In the genomic region with DNA sequence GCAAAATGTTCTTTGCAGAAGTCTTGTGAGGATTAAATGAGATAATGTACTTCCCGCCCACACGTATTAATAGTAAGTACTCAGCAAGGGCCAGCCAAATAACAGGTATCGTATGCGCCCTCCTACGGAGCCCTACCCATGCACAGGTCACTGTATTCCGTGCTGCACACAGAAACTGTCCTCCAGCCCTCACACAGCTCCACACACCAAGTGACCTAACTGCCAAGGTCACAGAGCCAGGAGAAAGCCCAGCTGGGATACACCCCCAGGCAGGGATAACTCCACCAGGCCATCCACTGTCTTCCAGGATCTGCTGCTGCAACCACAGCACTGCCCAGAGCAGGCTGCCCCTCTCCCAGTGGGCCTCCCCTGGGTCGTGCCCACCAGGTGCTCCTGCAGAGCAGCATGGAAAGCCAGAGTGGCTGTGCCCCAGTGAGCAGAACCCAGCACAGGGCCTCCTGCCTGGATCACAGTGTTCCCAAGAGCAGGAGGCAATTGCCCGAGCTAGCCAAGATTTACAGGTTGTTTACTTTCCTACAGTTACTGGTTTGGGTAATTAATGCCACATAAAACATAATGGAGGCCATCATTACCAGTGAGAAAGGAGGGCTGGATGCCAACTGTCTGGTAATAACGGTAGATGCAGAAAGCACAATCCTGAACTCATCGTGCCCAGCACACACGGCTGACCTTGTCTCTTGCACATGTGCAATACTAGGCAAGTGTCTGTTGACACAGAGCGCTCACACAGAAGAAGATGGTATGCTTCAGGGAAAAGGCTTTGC, we compare ENCODE assay signal across 18 cellular contexts. TPM values are rescaled to one million over a fixed set of nuclear protein-coding genes. Genes with fewer than 3 reads are reported as not detected.
DNase-seq lines count a peak whose midpoint lies in the region; ATAC-seq, FAIRE-seq and TF ChIP-seq lines count a peak whose summit lies in the region.
"Had no signal": no experiment of that assay in that cellular context is flagged by ENCODE, and none has a peak within 500 bp of the region (broad histone marks: within the 10 kb centered on the region; RNA-seq: fewer than 3 reads in every experiment).

No MANE protein-coding gene starts in this region.

- FAIRE-seq in GM12892 (lab: Jason Lieb, UNC): no peak
- FAIRE-seq: G401.6, GM18507 had no signal

- H3K4me1 ChIP-seq in mucosa of descending colon (ENCODE audit: low read depth): peaks cover 43% of the 10 kb centered on the region
- H3K4me1 ChIP-seq: BE2C had no signal

- DNase-seq in DMS153 treated with DMSO at 0.1 percent for 48 hours (lab: John Stamatoyannopoulos, UW; ENCODE audit: unreplicated experiment) (peak; percentile 81), NCI-H146 (lab: John Stamatoyannopoulos, UW) (peak; percentile 80), NCI-H69 (lab: John Stamatoyannopoulos, UW) (peak; percentile 96), mucosa of descending colon (peak; percentile 69 to 77 (median 74)), GM12892 (ENCODE audit: insufficient read length) (no peak), MG63 (no peak), HEK293T (ENCODE audit: extremely low spot score) (no peak)
- DNase-seq: activated CD4-positive, alpha-beta T cell treated with anti-CD3 and anti-CD28 coated beads, Interleukin-2, amount 50 U/mL, for 4 hours; BE2C; H7; stimulated activated CD4-positive, alpha-beta T cell treated with anti-CD3 and anti-CD28 coated beads, Interleukin-4, amount 100 ng/mL, for 24 hours; stimulated activated naive CD4-positive, alpha-beta T cell treated with Interleukin-2 at 50 U/mL for 16 hours; T-helper 17 cell had no signal

- H3K36me3 ChIP-seq in mucosa of descending colon (ENCODE audit: low read depth) (no peaks in the 10 kb centered on the region), MG63 (no peaks in the 10 kb centered on the region)
- H3K36me3 ChIP-seq: BE2C had no signal

- ATAC-seq in mucosa of descending colon (peak; percentile 82), HG02840 (IDR thresholded peaks at IDR 0.05; ENCODE audit: low FRiP score, unreplicated experiment) (no peak)
- ATAC-seq: T-helper 17 cell had no signal

- no peak for TF ChIP-seq POLR2A in GM12892 (IDR thresholded peaks at IDR 0.05; ENCODE audit: low read depth, low read length)

- TF ChIP-seq CTCF in mucosa of descending colon (IDR thresholded peaks at IDR 0.05): no peak

- H3K9me3 ChIP-seq in mucosa of descending colon (no peaks in the 10 kb centered on the region), MG63 (no peaks in the 10 kb centered on the region)
- H3K9me3 ChIP-seq: BE2C had no signal

- intact Hi-C loops in mucosa of descending colon (cut with DNase I, micrococcal nuclease): no loop called here

- POLR2A ChIA-PET in HEK293T (lab: Yijun Ruan, JAX): no interaction called here

- no peaks in the 10 kb centered on the region for H3K27me3 ChIP-seq in MG63
- H3K27me3 ChIP-seq: BE2C had no signal

- H3K4me3 ChIP-seq in mucosa of descending colon (no peak overlapping the region), MG63 (no peak overlapping the region)

- CTCF ChIA-PET in HEK293T (lab: Yijun Ruan, JAX): no interaction called here

TF ChIP-seq in HEK293T, 16 proteins besides CTCF, POLR2A, EP300 and RAD21:
- TF ChIP-seq SUZ12 (IDR thresholded peaks at IDR 0.05) (no peak), FOXK2 (IDR thresholded peaks at IDR 0.05) (no peak), ZNF384 (IDR thresholded peaks at IDR 0.05) (no peak), LEF1 (IDR thresholded peaks at IDR 0.05; ENCODE audit: borderline replicate concordance) (no peak), L3MBTL2 (conservative IDR thresholded peaks at IDR 0.05) (no peak), FOXA1 (IDR thresholded peaks at IDR 0.05) (no peak), BHLHE40 (IDR thresholded peaks at IDR 0.05; ENCODE audit: borderline replicate concordance) (no peak), PKNOX1 (IDR thresholded peaks at IDR 0.05) (no peak), TARDBP (IDR thresholded peaks at IDR 0.05) (no peak), SP1 (IDR thresholded peaks at IDR 0.05) (no peak), CTBP1 (IDR thresholded peaks at IDR 0.05; ENCODE audit: borderline replicate concordance) (no peak), ELF4 (IDR thresholded peaks at IDR 0.05) (no peak), ARNT (IDR thresholded peaks at IDR 0.05) (no peak), NFRKB (IDR thresholded peaks at IDR 0.05) (no peak), FOXM1 (IDR thresholded peaks at IDR 0.05; ENCODE audit: borderline replicate concordance) (no peak), HDGF (IDR thresholded peaks at IDR 0.05; ENCODE audit: borderline replicate concordance) (no peak)

RNA-seq across cellular contexts. Expression of gene TFCP2L1, which starts 24.4 kb away (rescaled TPM):
- total RNA-seq in mucosa of descending colon: 100 to 1,000 TPM in 2 of 3 donors, 10 to 100 TPM in 1; 46.9 to 111 (median 107) TPM
- 1.8 TPM for polyA plus RNA-seq in GM12892 (2012; ENCODE audit: missing spikeins)
- 0.03 TPM in 1 of 2 replicates, not detected in the other for total RNA-seq in MG63 (2014; rRNA removed; shearing (Covaris generic); ENCODE audit: low replicate concordance)
- total RNA-seq: activated T-helper 1 cell treated with anti-CD3 and anti-CD28 coated beads, Interleukin-12 subunit alpha, Interleukin-12 subunit beta, Interleukin-2, Interleukin-4 antibody, amounts not matched to agents 30 ng/mL and 10 ng/mL and 1 ng/mL, durations not matched to agents 14 hours and 24 hours and 36 hours; pulmonary artery endothelial cell had no signal

Comparison
In these comparisons a context has a peak if more than half of its experiments do, and no peak if none do; other contexts are left out.
1. DNase-seq: peak in DMS153 treated with DMSO at 0.1 percent for 48 hours (single experiment), NCI-H146 (single experiment), NCI-H69 (single experiment) and mucosa of descending colon (3 of 3); none in GM12892 (single experiment), MG63 (single experiment) and HEK293T (single experiment).
2. RNA of gene TFCP2L1, which starts 24.4 kb away (total RNA-seq): 46.9 to 111 TPM in mucosa of descending colon; 0.03 TPM in MG63; every median in the first group is over 10 times any median in the second.